ENCODE assay signal across 16 cellular contexts in genomic region chr12:78959556-78959955, GRCh38.
"Had no signal": no experiment of that assay in that cellular context is flagged by ENCODE, and none has a peak within 500 bp of the region (broad histone marks: within the 10 kb centered on the region; RNA-seq: fewer than 3 reads in every experiment).

No MANE protein-coding gene starts in this region.

- H3K27ac ChIP-seq: cardiac muscle cell, coronary artery, lower lobe of right lung, tibial nerve had no signal

- H3K4me3 Mint-ChIP-seq: activated CD8-positive, alpha-beta T cell treated with anti-CD3 and anti-CD28 coated beads for 36 hours; activated T-helper 1 cell treated with anti-CD3 and anti-CD28 coated beads, Interleukin-12 subunit alpha, Interleukin-12 subunit beta, Interleukin-2, Interleukin-4 antibody, amounts not matched to agents 30 ng/mL and 10 ng/mL and 1 ng/mL, durations not matched to agents 14 hours and 24 hours and 36 hours; mesothelial cell of epicardium; naive B cell; stimulated activated effector memory CD8-positive, alpha-beta T cell treated with anti-CD3 and anti-CD28 coated beads, Interleukin-12 subunit alpha, Interleukin-12 subunit beta, amount 100 ng/mL, for 72 hours; T-cell had no signal

- H3K27me3 Mint-ChIP-seq: activated CD8-positive, alpha-beta T cell treated with anti-CD3 and anti-CD28 coated beads for 36 hours; naive B cell; T-cell had no signal

- H3K36me3 Mint-ChIP-seq: mesothelial cell of epicardium; naive B cell; stimulated activated effector memory CD8-positive, alpha-beta T cell treated with anti-CD3 and anti-CD28 coated beads, Interleukin-12 subunit alpha, Interleukin-12 subunit beta, amount 100 ng/mL, for 72 hours; T-cell had no signal

- ATAC-seq: activated CD8-positive, alpha-beta T cell treated with anti-CD3 and anti-CD28 coated beads for 36 hours; left cardiac atrium; lower lobe of right lung; stimulated activated effector memory CD8-positive, alpha-beta T cell treated with anti-CD3 and anti-CD28 coated beads, Interleukin-12 subunit alpha, Interleukin-12 subunit beta, amount 100 ng/mL, for 72 hours; T-cell had no signal

- H3K27ac Mint-ChIP-seq: activated CD8-positive, alpha-beta T cell treated with anti-CD3 and anti-CD28 coated beads for 36 hours; activated T-helper 1 cell treated with anti-CD3 and anti-CD28 coated beads, Interleukin-12 subunit alpha, Interleukin-12 subunit beta, Interleukin-2, Interleukin-4 antibody, amounts not matched to agents 30 ng/mL and 10 ng/mL and 1 ng/mL, durations not matched to agents 14 hours and 24 hours and 36 hours; mesothelial cell of epicardium; naive B cell; stimulated activated effector memory CD8-positive, alpha-beta T cell treated with anti-CD3 and anti-CD28 coated beads, Interleukin-12 subunit alpha, Interleukin-12 subunit beta, amount 100 ng/mL, for 72 hours; T-cell had no signal

- H3K4me1 ChIP-seq: lower lobe of right lung, tibial nerve had no signal

- H3K9me3 Mint-ChIP-seq: activated T-helper 1 cell treated with anti-CD3 and anti-CD28 coated beads, Interleukin-12 subunit alpha, Interleukin-12 subunit beta, Interleukin-2, Interleukin-4 antibody, amounts not matched to agents 30 ng/mL and 10 ng/mL and 1 ng/mL, durations not matched to agents 14 hours and 24 hours and 36 hours; mesothelial cell of epicardium; naive B cell had no signal

- H3K4me3 ChIP-seq: cardiac muscle cell, coronary artery, lower lobe of right lung, tibial nerve had no signal

- DNase-seq: activated CD4-positive, alpha-beta T cell treated with anti-CD3 and anti-CD28 coated beads for 4 hours; activated CD8-positive, alpha-beta memory T cell treated with anti-CD3 and anti-CD28 coated beads, Interleukin-2, amount 50 U/mL, for 48 hours; activated CD8-positive, alpha-beta T cell treated with anti-CD3 and anti-CD28 coated beads for 36 hours; activated naive CD4-positive, alpha-beta T cell; effector CD4-positive, alpha-beta T cell; left cardiac atrium; lower lobe of right lung; naive B cell; small intestine; T-cell had no signal

- H3K27me3 ChIP-seq: cardiac muscle cell, tibial nerve had no signal

- H3K36me3 ChIP-seq: cardiac muscle cell, lower lobe of right lung, tibial nerve had no signal

- H3K4me1 Mint-ChIP-seq: mesothelial cell of epicardium; naive B cell; stimulated activated effector memory CD8-positive, alpha-beta T cell treated with anti-CD3 and anti-CD28 coated beads, Interleukin-12 subunit alpha, Interleukin-12 subunit beta, amount 100 ng/mL, for 72 hours; T-cell had no signal

- H3K9me3 ChIP-seq: lower lobe of right lung, tibial nerve had no signal
